Comparison of ENCODE assay signal across 9 cellular contexts in genomic region chr2:200466703-200467418, GRCh38. TPM values are rescaled to one million over a fixed set of nuclear protein-coding genes. Genes with fewer than 3 reads are reported as not detected.
DNase-seq lines count a peak whose midpoint lies in the region; ATAC-seq and TF ChIP-seq lines count a peak whose summit lies in the region.
"Had no signal": no experiment of that assay in that cellular context is flagged by ENCODE, and none has a peak within 500 bp of the region (broad histone marks: within the 10 kb centered on the region; RNA-seq: fewer than 3 reads in every experiment).

No MANE protein-coding gene starts in this region.

- no peak for TF ChIP-seq CTCF in colonic mucosa (IDR thresholded peaks at IDR 0.05)

- peak overlapping the region; percentile 42 for H3K4me3 ChIP-seq in CD8-positive, alpha-beta memory T cell (ENCODE audit: low read length)
- H3K4me3 ChIP-seq in skeletal muscle tissue (ENCODE audit: low read length in 3 of 3) (peak overlapping the region; percentile 30 to 49 (median 39)), colonic mucosa (no peak overlapping the region)
- H3K4me3 ChIP-seq: tibial artery had no signal

- intact Hi-C loops in colonic mucosa (cut with DNase I), result no loop called here

- no peaks in the 10 kb centered on the region for H3K9me3 Mint-ChIP-seq in CD8-positive, alpha-beta memory T cell
- H3K9me3 Mint-ChIP-seq in activated CD4-positive, alpha-beta T cell treated with anti-CD3 and anti-CD28 coated beads, Interleukin-2, amount 10 ng/mL, durations not matched to agents 7 days and 5 days, result no peaks in the 10 kb centered on the region

- peak overlapping the region; percentile 55 for H3K27ac ChIP-seq in CD8-positive, alpha-beta memory T cell (ENCODE audit: low read depth, low read length)
- H3K27ac ChIP-seq in skeletal muscle tissue (ENCODE audit: low read depth, low read length) (peak overlapping the region; percentile 75), colonic mucosa (no peak overlapping the region)

- H3K9ac ChIP-seq in skeletal muscle tissue (ENCODE audit: low read depth in 1 of 3, low read length in 3 of 3) (peak overlapping the region; percentile 20 to 67 (median 32)), colonic mucosa (ENCODE audit: low read depth in 2 of 2, low read length in 2 of 2) (no peak overlapping the region)

- peak overlapping the region; percentile 80 to 99 (median 94) for H3K27ac Mint-ChIP-seq in CD8-positive, alpha-beta memory T cell
- peak overlapping the region; percentile 89 for H3K27ac Mint-ChIP-seq in activated CD4-positive, alpha-beta T cell treated with anti-CD3 and anti-CD28 coated beads, Interleukin-2, amount 10 ng/mL, durations not matched to agents 7 days and 5 days

- ATAC-seq in HG02884 (IDR thresholded peaks at IDR 0.05; ENCODE audit: unreplicated experiment), result no peak

- peak in 3 of 5 donors; percentile 7 to 43 (median 33) for DNase-seq in CD8-positive, alpha-beta memory T cell
- peak; percentile 28 for DNase-seq in activated CD4-positive, alpha-beta T cell treated with anti-CD3 and anti-CD28 coated beads, Interleukin-2, amount 10 ng/mL, durations not matched to agents 7 days and 5 days
- DNase-seq in fibroblast of the conjunctiva (ENCODE audit: low read depth), result peak; percentile 79
- DNase-seq in SIG-M5 treated with dmso at 0.1 percent for 504 hours (lab: John Stamatoyannopoulos, UW; ENCODE audit: unreplicated experiment), result no peak
- DNase-seq in colonic mucosa, result no peak
- DNase-seq in NCI-H510A treated with DMSO at 0.1 percent for 48 hours (lab: John Stamatoyannopoulos, UW), result no peak

- POLR2A ChIA-PET in CD8-positive, alpha-beta memory T cell (lab: Charles Lee), result no interaction called here
- POLR2A ChIA-PET in activated CD4-positive, alpha-beta T cell treated with anti-CD3 and anti-CD28 coated beads, Interleukin-2, amount 10 ng/mL, durations not matched to agents 7 days and 5 days (lab: Charles Lee), result interaction anchor here (1.2 kb wide), 1 partner anchor 94 kb away, joined by 4 read pairs; no protein-coding TSS in a partner anchor

- no peaks in the 10 kb centered on the region for H3K27me3 Mint-ChIP-seq in CD8-positive, alpha-beta memory T cell
- H3K27me3 Mint-ChIP-seq in activated CD4-positive, alpha-beta T cell treated with anti-CD3 and anti-CD28 coated beads, Interleukin-2, amount 10 ng/mL, durations not matched to agents 7 days and 5 days, result no peaks in the 10 kb centered on the region

- H3K4me1 ChIP-seq in CD8-positive, alpha-beta memory T cell (ENCODE audit: insufficient read depth, low read length), result peaks cover 48% of the 10 kb centered on the region
- peaks cover 11 to 15% (median 14%) of the 10 kb centered on the region in 3 donors for H3K4me1 ChIP-seq in skeletal muscle tissue (ENCODE audit: control insufficient read depth in 3 of 3, insufficient read depth in 3 of 3, low read length in 3 of 3)
- H3K4me1 ChIP-seq in colonic mucosa, result no peaks in the 10 kb centered on the region
- H3K4me1 ChIP-seq: tibial artery had no signal

- H3K36me3 ChIP-seq in CD8-positive, alpha-beta memory T cell (ENCODE audit: insufficient read depth, low read length), result no peaks in the 10 kb centered on the region
- H3K36me3 ChIP-seq in skeletal muscle tissue (ENCODE audit: control insufficient read depth in 3 of 3, insufficient read depth in 3 of 3, low read length in 3 of 3), result peaks cover 13 to 43% (median 20%) of the 10 kb centered on the region in 3 donors
- no peaks in the 10 kb centered on the region for H3K36me3 ChIP-seq in colonic mucosa

- peak overlapping the region; percentile 51 to 87 (median 81) for H3K4me3 Mint-ChIP-seq in CD8-positive, alpha-beta memory T cell
- peak overlapping the region; percentile 56 for H3K4me3 Mint-ChIP-seq in activated CD4-positive, alpha-beta T cell treated with anti-CD3 and anti-CD28 coated beads, Interleukin-2, amount 10 ng/mL, durations not matched to agents 7 days and 5 days

- H3K27me3 ChIP-seq in CD8-positive, alpha-beta memory T cell (ENCODE audit: insufficient read depth, low read length, poor library complexity, severe bottlenecking), result no peaks in the 10 kb centered on the region
- H3K27me3 ChIP-seq in skeletal muscle tissue (ENCODE audit: control insufficient read depth in 3 of 3, insufficient read depth in 3 of 3, low read length in 3 of 3) (no peaks in the 10 kb centered on the region), colonic mucosa (no peaks in the 10 kb centered on the region)
- H3K27me3 ChIP-seq: tibial artery had no signal

- H3K36me3 Mint-ChIP-seq in CD8-positive, alpha-beta memory T cell, result peaks cover 0 to 7% (median 4%) of the 10 kb centered on the region in 3 donors
- H3K36me3 Mint-ChIP-seq in activated CD4-positive, alpha-beta T cell treated with anti-CD3 and anti-CD28 coated beads, Interleukin-2, amount 10 ng/mL, durations not matched to agents 7 days and 5 days (ENCODE audit: low read depth), result peaks cover 61% of the 10 kb centered on the region

- H3K4me1 Mint-ChIP-seq in CD8-positive, alpha-beta memory T cell, result peaks cover 62 to 76% (median 76%) of the 10 kb centered on the region in 3 donors
- peaks cover 62% of the 10 kb centered on the region for H3K4me1 Mint-ChIP-seq in activated CD4-positive, alpha-beta T cell treated with anti-CD3 and anti-CD28 coated beads, Interleukin-2, amount 10 ng/mL, durations not matched to agents 7 days and 5 days

- no peaks in the 10 kb centered on the region for H3K9me3 ChIP-seq in CD8-positive, alpha-beta memory T cell (ENCODE audit: low read length)
- H3K9me3 ChIP-seq in skeletal muscle tissue (ENCODE audit: control insufficient read depth in 3 of 3, low read length in 3 of 3) (no peaks in the 10 kb centered on the region), colonic mucosa (no peaks in the 10 kb centered on the region)
- H3K9me3 ChIP-seq: tibial artery had no signal

- CTCF ChIA-PET in CD8-positive, alpha-beta memory T cell (lab: Charles Lee), result interaction anchor here (0.8 to 1.8 kb wide), 4 partner anchors 15 to 494 kb away, joined by 3 to 8 read pairs (median 5); no protein-coding TSS in a partner anchor
- CTCF ChIA-PET in activated CD4-positive, alpha-beta T cell treated with anti-CD3 and anti-CD28 coated beads, Interleukin-2, amount 10 ng/mL, durations not matched to agents 7 days and 5 days (lab: Charles Lee), result interaction anchor here (1.0 to 3.2 kb wide), 7 partner anchors 10 to 198 kb away, joined by 3 to 12 read pairs (median 5); no protein-coding TSS in a partner anchor

RNA-seq across cellular contexts. Expression of gene KCTD18, which starts 43.0 kb away (rescaled TPM):
- 10 to 100 TPM; 14.5 to 15.3 TPM for total RNA-seq in CD8-positive, alpha-beta memory T cell
- polyA plus RNA-seq in CD8-positive, alpha-beta memory T cell, result 14.7 TPM
- total RNA-seq in activated CD4-positive, alpha-beta T cell treated with anti-CD3 and anti-CD28 coated beads, Interleukin-2, amount 10 ng/mL, durations not matched to agents 7 days and 5 days, result 10 to 100 TPM; 20.4 to 20.5 TPM
- total RNA-seq in skeletal muscle tissue (11.5 TPM), colonic mucosa (10 to 100 TPM in 1 of 2 donors, 1 to 10 TPM in 1; 8.6 to 13.8 TPM)

RNA-seq across cellular contexts. Expression of gene SGO2, which starts 59.1 kb away (rescaled TPM):
- 10 to 100 TPM; 18.6 to 19.9 TPM for total RNA-seq in CD8-positive, alpha-beta memory T cell
- 3.5 TPM for polyA plus RNA-seq in CD8-positive, alpha-beta memory T cell
- total RNA-seq in activated CD4-positive, alpha-beta T cell treated with anti-CD3 and anti-CD28 coated beads, Interleukin-2, amount 10 ng/mL, durations not matched to agents 7 days and 5 days, result 10 to 100 TPM; 47.7 to 55.2 TPM
- total RNA-seq in skeletal muscle tissue, result 1.0 TPM
- 10 to 100 TPM in 1 of 2 donors, 1 to 10 TPM in 1; 7.6 to 19.5 TPM for total RNA-seq in colonic mucosa

Comparison
In these comparisons a context has a peak if more than half of its experiments do, and no peak if none do; other contexts are left out.
1. DNase-seq: peak in CD8-positive, alpha-beta memory T cell (3 of 5), activated CD4-positive, alpha-beta T cell treated with anti-CD3 and anti-CD28 coated beads, Interleukin-2, amount 10 ng/mL, durations not matched to agents 7 days and 5 days (single experiment) and fibroblast of the conjunctiva (single experiment); none in SIG-M5 treated with dmso at 0.1 percent for 504 hours (single experiment), colonic mucosa (single experiment) and NCI-H510A treated with DMSO at 0.1 percent for 48 hours (single experiment).
2. H3K9ac ChIP-seq: peak in skeletal muscle tissue (3 of 3); none in colonic mucosa (0 of 2).